ENCODE assay signal across 8 cellular contexts in genomic region chr12:116599285-116600122, GRCh38.
DNase-seq lines count a peak whose midpoint lies in the region; ATAC-seq lines count a peak whose summit lies in the region.

No MANE protein-coding gene starts in this region.

- H3K4me1 Mint-ChIP-seq in central memory CD8-positive, alpha-beta T cell: peaks cover 6% of the 10 kb centered on the region

- H3K27ac Mint-ChIP-seq in central memory CD8-positive, alpha-beta T cell (ENCODE audit: low read depth): no peak overlapping the region

- no peaks in the 10 kb centered on the region for H3K9me3 Mint-ChIP-seq in central memory CD8-positive, alpha-beta T cell

- H3K27me3 Mint-ChIP-seq in central memory CD8-positive, alpha-beta T cell: peaks cover 2% of the 10 kb centered on the region

- ATAC-seq in central memory CD8-positive, alpha-beta T cell (replicated peaks; ENCODE audit: extremely low read depth, poor library complexity, severe bottlenecking): no peak
- no peak for ATAC-seq in GM19351 (IDR thresholded peaks at IDR 0.05; ENCODE audit: unreplicated experiment)

- peak; percentile 43 for DNase-seq in COLO668 (lab: John Stamatoyannopoulos, UW; ENCODE audit: unreplicated experiment)
- DNase-seq in HPDE6-E6E7 (ENCODE audit: extremely low spot score): peak; percentile 63
- DNase-seq in activated CD4-positive, CD25-positive, alpha-beta regulatory T cell treated with anti-CD3 and anti-CD28 coated beads, Interleukin-2, amount 50 U/mL, for 16 hours (ENCODE audit: low read depth, low spot score): peak; percentile 19
- peak; percentile 16 to 27 for DNase-seq in central memory CD8-positive, alpha-beta T cell (ENCODE audit: low spot score in 2 of 2)
- DNase-seq in kidney glomerular epithelial cell (lab: John Stamatoyannopoulos, UW): peak; percentile 36
- DNase-seq in stimulated activated CD4-positive, alpha-beta T cell treated with anti-CD3 and anti-CD28 coated beads, Interleukin-15, amount 100 ng/mL, for 1 hour (ENCODE audit: low read depth in 1 of 2, low spot score in 1 of 2): peak; percentile 15 to 40
- no peak for DNase-seq in KG1 (lab: John Stamatoyannopoulos, UW)

- H3K4me3 Mint-ChIP-seq in central memory CD8-positive, alpha-beta T cell: no peak overlapping the region

- no peaks in the 10 kb centered on the region for H3K36me3 Mint-ChIP-seq in central memory CD8-positive, alpha-beta T cell (ENCODE audit: insufficient read depth)
